Comparison of ENCODE assay signal across 2 cellular contexts in genomic region chr1:116912846-116913245, GRCh38.
TF ChIP-seq lines count a peak whose summit lies in the region.

No MANE protein-coding gene starts in this region.

TF ChIP-seq in IMR-90, 13 proteins besides CTCF, POLR2A, EP300 and RAD21:
- TF ChIP-seq FOS (IDR thresholded peaks at IDR 0.05; ENCODE audit: low read depth, low read length), result no peak
- no peak for TF ChIP-seq BHLHE40 (IDR thresholded peaks at IDR 0.05; ENCODE audit: low read depth, low read length)
- no peak for TF ChIP-seq USF2 (IDR thresholded peaks at IDR 0.05; ENCODE audit: low read depth, low read length)
- no peak for TF ChIP-seq RFX5 (IDR thresholded peaks at IDR 0.05; ENCODE audit: low read depth, low read length)
- TF ChIP-seq MXI1 (IDR thresholded peaks at IDR 0.05; ENCODE audit: borderline replicate concordance, low read depth, low read length), result no peak
- TF ChIP-seq NFE2L2 (IDR thresholded peaks at IDR 0.05; ENCODE audit: low read depth, low read length), result no peak
- TF ChIP-seq, protein P1, sequence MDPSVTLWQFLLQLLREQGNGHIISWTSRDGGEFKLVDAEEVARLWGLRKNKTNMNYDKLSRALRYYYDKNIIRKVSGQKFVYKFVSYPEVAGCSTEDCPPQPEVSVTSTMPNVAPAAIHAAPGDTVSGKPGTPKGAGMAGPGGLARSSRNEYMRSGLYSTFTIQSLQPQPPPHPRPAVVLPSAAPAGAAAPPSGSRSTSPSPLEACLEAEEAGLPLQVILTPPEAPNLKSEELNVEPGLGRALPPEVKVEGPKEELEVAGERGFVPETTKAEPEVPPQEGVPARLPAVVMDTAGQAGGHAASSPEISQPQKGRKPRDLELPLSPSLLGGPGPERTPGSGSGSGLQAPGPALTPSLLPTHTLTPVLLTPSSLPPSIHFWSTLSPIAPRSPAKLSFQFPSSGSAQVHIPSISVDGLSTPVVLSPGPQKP (IDR thresholded peaks at IDR 0.05; ENCODE audit: borderline replicate concordance, low read depth, low read length), result no peak
- no peak for TF ChIP-seq SMC3 (IDR thresholded peaks at IDR 0.05; ENCODE audit: low read depth, low read length)
- TF ChIP-seq CEBPB (IDR thresholded peaks at IDR 0.05; ENCODE audit: low read depth, low read length), result no peak

TF ChIP-seq in K562, 482 proteins besides CTCF, POLR2A, EP300 and RAD21:
- TF ChIP-seq TSC22D4 (tag; IDR thresholded peaks at IDR 0.05), result 0 out of 2 replicates have a peak, but pooled peaks have one; percentile 42
- no peak for TF ChIP-seq ETS1 (conservative IDR thresholded peaks at IDR 0.05; ENCODE audit: control insufficient read depth, low read depth, low read length)
